8 cellular contexts compared by ENCODE assay signal in the genomic region with DNA sequence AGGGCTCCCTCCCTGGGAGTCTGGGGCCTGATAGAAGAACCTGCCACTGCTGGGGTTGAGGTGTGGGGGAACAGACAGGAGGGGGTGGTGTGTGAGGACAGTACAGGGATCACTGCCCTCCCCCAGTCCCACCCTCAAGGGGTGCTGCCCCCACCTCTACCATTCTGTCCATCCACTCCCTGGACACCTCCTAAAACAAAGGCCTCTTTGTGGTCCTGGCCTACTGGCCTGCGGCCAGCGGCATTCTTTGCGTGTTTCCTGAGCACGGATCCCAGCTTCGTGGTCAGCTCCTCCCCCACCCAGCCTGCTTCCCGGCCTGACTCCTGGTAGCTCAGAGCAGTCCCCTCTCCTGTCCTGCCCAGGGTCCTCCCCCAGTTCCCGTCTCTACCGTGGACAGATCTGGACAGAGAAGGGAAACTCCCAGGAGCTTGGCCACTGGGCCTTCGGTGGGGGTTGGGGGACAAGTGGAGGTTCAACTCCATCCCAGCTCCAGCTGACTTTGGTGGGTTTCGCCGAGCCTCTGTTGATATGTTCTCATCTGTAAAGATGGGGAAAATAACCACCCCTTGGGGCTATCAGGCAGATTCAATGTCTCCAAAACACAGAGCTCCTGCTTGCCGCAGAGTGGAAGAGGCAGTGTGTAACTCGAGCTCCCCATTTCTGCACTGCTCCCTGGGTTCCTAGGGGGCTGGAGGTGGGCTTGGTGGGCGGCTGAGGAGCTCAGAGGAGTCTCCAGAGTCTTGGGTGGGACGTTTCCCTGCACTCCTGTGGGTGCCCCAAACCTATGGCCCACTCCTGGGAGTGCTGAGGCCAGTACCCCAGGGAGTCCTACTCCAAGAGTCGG. TPM values are rescaled to one million over a fixed set of nuclear protein-coding genes. Genes with fewer than 3 reads are reported as not detected.
DNase-seq lines count a peak whose midpoint lies in the region; ATAC-seq and TF ChIP-seq lines count a peak whose summit lies in the region.

No MANE protein-coding gene starts in this region.

- peak overlapping the region; percentile 2 for H3K4me3 ChIP-seq in WI38 (ENCODE audit: low read depth, low read length)
- H3K4me3 ChIP-seq in psoas muscle, result peak overlapping the region; percentile 13
- no peak overlapping the region for H3K4me3 ChIP-seq in BE2C (ENCODE audit: low read depth, low read length)

- DNase-seq in Calu3, result peak; percentile 92
- peak; percentile 95 for DNase-seq in Right ventricle myocardium inferior (ENCODE audit: missing footprints)
- DNase-seq in psoas muscle, result peak; percentile 87 to 90
- DNase-seq in BE2C, result no peak
- DNase-seq in germinal center (ENCODE audit: low spot score), result no peak
- no peak for DNase-seq in activated CD4-positive, alpha-beta T cell treated with anti-CD3 and anti-CD28 coated beads for 1 hour

- H3K27ac ChIP-seq in psoas muscle, result peak overlapping the region; percentile 81

- H3K36me3 ChIP-seq in psoas muscle (ENCODE audit: insufficient read depth in 1 of 2, low read depth in 1 of 2) (no peaks in the 10 kb centered on the region), BE2C (no peaks in the 10 kb centered on the region)

- peak; percentile 76 for ATAC-seq in Right ventricle myocardium inferior
- peak; percentile 27 to 54 (median 46) for ATAC-seq in psoas muscle
- no peak for ATAC-seq in HG02885 (IDR thresholded peaks at IDR 0.05; ENCODE audit: poor library complexity, unreplicated experiment)

- no TSS peak for BruUV-seq in Calu3 (replicated peaks; lab: Mats Ljungman, UMichigan)

- intact Hi-C loops in Calu3 (cut with micrococcal nuclease; ENCODE audit: unreplicated experiment) (no loop called here), Right ventricle myocardium inferior (cut with DNase I) (loop anchor here (2.0 kb wide), 1 partner anchor 17 kb away; no protein-coding TSS in a partner anchor), psoas muscle (cut with DNase I) (no loop called here)

- H3K4me3 Mint-ChIP-seq in Calu3 (ENCODE audit: low read depth, unreplicated experiment), result peak overlapping the region; percentile 30

- WGBS in psoas muscle, 3 donors, result 14 to 26% (median 15%) methylated on average over 15 to 16 of the region's 16 CpGs

- no peaks in the 10 kb centered on the region for H3K9me3 ChIP-seq in psoas muscle
- no peaks in the 10 kb centered on the region for H3K9me3 ChIP-seq in BE2C

- no peaks in the 10 kb centered on the region for H3K27me3 Mint-ChIP-seq in Calu3 (ENCODE audit: unreplicated experiment)

- peaks cover 100% of the 10 kb centered on the region for H3K4me1 ChIP-seq in psoas muscle
- H3K4me1 ChIP-seq in BE2C, result peaks cover 58% of the 10 kb centered on the region

- TF ChIP-seq CTCF in Calu3 (IDR thresholded peaks at IDR 0.05; ENCODE audit: unreplicated experiment) (no peak), WI38 (IDR thresholded peaks at IDR 0.05; ENCODE audit: low read depth, low read length) (no peak), psoas muscle (IDR thresholded peaks at IDR 0.05) (no peak), BE2C (IDR thresholded peaks at IDR 0.05; ENCODE audit: low read depth, low read length) (no peak)

- peaks cover 41% of the 10 kb centered on the region for H3K4me1 Mint-ChIP-seq in Calu3 (ENCODE audit: low read depth, unreplicated experiment)

- H3K27me3 ChIP-seq in psoas muscle (ENCODE audit: insufficient read depth in 3 of 3, low read length in 2 of 3), result no peaks in the 10 kb centered on the region
- no peaks in the 10 kb centered on the region for H3K27me3 ChIP-seq in BE2C

- peak overlapping the region; percentile 68 for H3K27ac Mint-ChIP-seq in Calu3 (ENCODE audit: unreplicated experiment)

- H3K9me3 Mint-ChIP-seq in Calu3 (ENCODE audit: low read depth, unreplicated experiment), result no peaks in the 10 kb centered on the region

- CTCF ChIA-PET in Calu3 (lab: Charles Lee), result interaction anchor here (0.8 to 1.6 kb wide), 9 partner anchors 9 to 89 kb away, joined by 3 to 6 read pairs (median 4); no protein-coding TSS in a partner anchor

- peaks cover 6% of the 10 kb centered on the region for H3K36me3 Mint-ChIP-seq in Calu3 (ENCODE audit: insufficient read depth, unreplicated experiment)

RNA-seq across cellular contexts. Expression of gene LYL1, which starts 48.7 kb away (rescaled TPM):
- 0.32 TPM in 1 of 2 replicates, not detected in the other for total RNA-seq in Calu3 (2022)
- total RNA-seq in Right ventricle myocardium inferior, result 9.4 TPM
- 1 to 10 TPM; 2.1 to 4.6 (median 3.2) TPM for total RNA-seq in psoas muscle
- 1 to 10 TPM; 1.1 to 3.4 (median 1.1) TPM for polyA plus RNA-seq in psoas muscle
- 75.7 TPM for polyA plus RNA-seq in BE2C (2012; ENCODE audit: insufficient read depth, insufficient read length, low read depth)

RNA-seq across cellular contexts. Expression of gene NFIX, which starts 58.7 kb away (rescaled TPM):
- total RNA-seq in Calu3 (2022) (16.4 and 21.9 TPM in 2 replicates), Right ventricle myocardium inferior (159 TPM), psoas muscle (100 to 1,000 TPM; 220 to 347 (median 268) TPM)
- 100 to 1,000 TPM in 1 of 3 donors, 10 to 100 TPM in 2; 22.2 to 158 (median 43.8) TPM for polyA plus RNA-seq in psoas muscle
- polyA plus RNA-seq in BE2C (2012; ENCODE audit: insufficient read depth, insufficient read length, low read depth), result 34.1 TPM

Comparison
In these comparisons a context has a peak if more than half of its experiments do, and no peak if none do; other contexts are left out.
1. DNase-seq: peak in Calu3 (single experiment), Right ventricle myocardium inferior (single experiment) and psoas muscle (2 of 2); none in BE2C (single experiment), germinal center (single experiment) and activated CD4-positive, alpha-beta T cell treated with anti-CD3 and anti-CD28 coated beads for 1 hour (single experiment).